In the genomic region with DNA sequence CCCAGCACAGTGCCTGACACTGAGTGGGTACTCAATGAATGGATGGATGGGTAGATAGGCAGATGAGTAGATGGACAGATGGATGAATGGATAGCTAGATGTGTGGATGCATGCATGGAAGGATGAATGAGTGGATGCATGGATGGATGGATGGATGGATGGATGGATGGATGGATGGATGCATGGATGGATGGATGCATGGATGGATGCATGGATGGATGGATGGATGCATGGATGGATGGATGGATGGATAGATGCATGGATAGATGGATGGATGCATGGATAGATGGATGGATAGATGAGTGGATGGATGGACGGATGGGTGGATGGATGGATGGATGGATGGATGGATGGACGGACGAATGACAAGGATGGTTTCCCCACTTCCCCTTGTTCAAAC, we compare ENCODE assay signal across 3 cellular contexts.
DNase-seq lines count a peak whose midpoint lies in the region; ATAC-seq, FAIRE-seq and TF ChIP-seq lines count a peak whose summit lies in the region.
"Not testable (repeated sequence)": the region's sequence is repeated elsewhere in the genome, so short reads cannot be mapped to it uniquely, and the experiment has no call there.

No MANE protein-coding gene starts in this region.

- not testable (repeated sequence) for BruUV-seq in HepG2 (replicated peaks; lab: Mats Ljungman, UMichigan)

- H3K9me3 ChIP-seq in HEK293 (ENCODE audit: control insufficient read depth, insufficient read depth, low read depth, low read length), result not testable (repeated sequence)
- H3K9me3 ChIP-seq in right atrium auricular region (peaks cover 0 to 28% of the 10 kb centered on the region in 2 donors), HepG2 (ENCODE audit: low read length) (peaks cover 29% of the 10 kb centered on the region)

- not testable (repeated sequence) for H3K27me3 ChIP-seq in right atrium auricular region; HepG2 (ENCODE audit: control insufficient read depth in 1 of 2, insufficient read depth in 2 of 2, low read length in 2 of 2)

- H3K9ac ChIP-seq in HepG2 (ENCODE audit: insufficient read depth, low read depth, low read length), result not testable (repeated sequence)

- in situ Hi-C loops in HepG2 (cut with HindIII; ENCODE audit: extremely low pct_ligation_motif_present, low pct_unique_long_range_greater_than_20kb), result not testable (repeated sequence)

- CTCF ChIA-PET in HEK293 (lab: Yijun Ruan, JAX); HepG2 (lab: Yijun Ruan, JAX; ENCODE audit: low intra/inter-chr PET ratio, low total read pairs): not testable (repeated sequence)

- not testable (repeated sequence) for FAIRE-seq in HepG2 (lab: Jason Lieb, UNC)

- POLR2A ChIA-PET in HEK293 (lab: Yijun Ruan, JAX); HepG2 (lab: Yijun Ruan, JAX): not testable (repeated sequence)

- DNase-seq in right atrium auricular region (ENCODE audit: low spot score), result peak; percentile 13
- not testable (repeated sequence) for DNase-seq in HepG2 (ENCODE audit: low spot score)

- not testable (repeated sequence) for ATAC-seq in HepG2

- H3K4me3 ChIP-seq in HEK293 (ENCODE audit: low read depth, low read length); right atrium auricular region; HepG2 (replicated peaks in 1 of 3; ENCODE audit: insufficient read depth in 1 of 3, low read depth in 2 of 3, low read length in 3 of 3): not testable (repeated sequence)

- not testable (repeated sequence) for TF ChIP-seq EP300 in HepG2 (IDR thresholded peaks at IDR 0.05; ENCODE audit: low read depth in 2 of 2, low read length in 2 of 2); HepG2 (CRISPR knock-in tag; IDR thresholded peaks at IDR 0.05; ENCODE audit: borderline replicate concordance)

- 2% methylated on average over 3 of the region's 3 CpGs for WGBS in HepG2 (ENCODE audit: low lambda C conversion rate)

- not testable (repeated sequence) for H3K27ac ChIP-seq in HEK293 (ENCODE audit: extremely low read depth, low read depth, low read length); right atrium auricular region; HepG2 (ENCODE audit: extremely low read length, insufficient read depth, low read length)

- TF ChIP-seq RAD21 in HepG2 (CRISPR knock-in tag; IDR thresholded peaks at IDR 0.05), result not testable (repeated sequence)

- not testable (repeated sequence) for TF ChIP-seq POLR2A in HepG2 (IDR thresholded peaks at IDR 0.05; ENCODE audit: insufficient read depth in 1 of 2, low read depth in 2 of 2, low read length in 2 of 2)

- H4K20me1 ChIP-seq in HepG2 (ENCODE audit: insufficient read depth, low read length), result not testable (repeated sequence)

- not testable (repeated sequence) for H3K4me2 ChIP-seq in HepG2 (ENCODE audit: low read depth, low read length)

- H2AFZ ChIP-seq in HepG2 (ENCODE audit: low read length), result not testable (repeated sequence)

- not testable (repeated sequence) for TF ChIP-seq CTCF in HEK293 (tag by site-specific recombination; IDR thresholded peaks at IDR 0.05); right atrium auricular region (IDR thresholded peaks at IDR 0.05); HepG2 (CRISPR knock-in tag; IDR thresholded peaks at IDR 0.05)

- H3K4me1 ChIP-seq in HEK293 (ENCODE audit: control insufficient read depth, insufficient read depth, low read length); right atrium auricular region; HepG2 (ENCODE audit: insufficient read depth, low read length): not testable (repeated sequence)

- intact Hi-C loops in HepG2 (cut with micrococcal nuclease; ENCODE audit: unreplicated experiment), result not testable (repeated sequence)

- not testable (repeated sequence) for H3K79me2 ChIP-seq in HepG2 (ENCODE audit: insufficient read depth, low read length)

- not testable (repeated sequence) for H3K36me3 ChIP-seq in HEK293 (ENCODE audit: control insufficient read depth in 2 of 2, insufficient read depth in 1 of 2, low read length in 2 of 2); right atrium auricular region; HepG2 (replicated peaks in 1 of 2; ENCODE audit: control insufficient read depth in 1 of 2, insufficient read depth in 2 of 2, low read length in 2 of 2)

TF ChIP-seq in HEK293, 187 proteins besides CTCF, POLR2A, EP300 and RAD21:
- TF ChIP-seq ZNF366 (tag by site-specific recombination; conservative IDR thresholded peaks at IDR 0.05) (peak; percentile 91), ZBTB17 (tag by site-specific recombination; IDR thresholded peaks at IDR 0.05) (peak; percentile 97)

TF ChIP-seq in HepG2, 621 proteins besides CTCF, POLR2A, EP300 and RAD21:
- peak; percentile 15; the same call in 1 of the 2 replicates for TF ChIP-seq SP1 (IDR thresholded peaks at IDR 0.05)
- TF ChIP-seq SP1 (CRISPR knock-in tag; IDR thresholded peaks at IDR 0.05), result not testable (repeated sequence)
